8 cellular contexts compared by ENCODE assay signal in the genomic region with DNA sequence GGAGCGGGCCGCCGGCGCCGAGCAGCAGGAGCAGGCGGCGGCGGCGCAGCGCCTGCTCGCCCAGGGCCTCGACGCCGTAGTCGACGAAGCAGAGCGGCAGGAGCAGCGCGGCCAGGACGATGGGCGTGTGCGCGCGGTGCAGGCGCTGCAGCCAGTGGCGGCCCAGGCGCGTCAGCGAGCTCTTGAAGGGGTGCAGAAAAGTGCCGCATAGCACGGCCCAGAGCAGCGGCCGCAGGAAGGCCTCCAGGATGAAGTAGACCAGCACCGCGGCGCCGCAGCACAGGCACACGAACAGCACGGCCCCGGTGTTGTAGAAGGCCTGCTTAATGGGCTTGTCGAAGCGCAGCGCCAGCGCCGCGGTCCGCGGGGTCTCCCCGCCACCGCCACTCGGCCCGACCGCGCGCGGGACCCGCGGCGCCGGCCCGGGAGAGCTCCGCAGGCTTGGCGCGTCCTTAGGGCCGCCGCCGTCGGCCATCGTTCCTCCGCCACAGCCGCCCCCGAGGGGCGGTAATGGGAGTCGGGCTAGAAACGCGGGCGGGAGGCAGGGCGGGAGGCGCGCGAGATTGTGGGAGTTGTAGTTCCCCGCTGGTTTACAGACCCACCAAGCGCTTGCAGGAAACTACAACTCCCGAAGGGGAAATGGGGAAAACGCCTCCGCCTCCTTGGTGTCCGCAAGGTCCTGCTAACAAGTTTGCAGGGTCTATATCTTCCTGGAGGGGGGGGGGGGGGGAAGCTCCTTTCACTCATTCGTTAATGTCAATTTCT. TPM values are rescaled to one million over a fixed set of nuclear protein-coding genes. Genes with fewer than 3 reads are reported as not detected.
A peak's percentile ranks its signal among the peaks of the same experiment; 100 is the strongest.
DNase-seq lines count a peak whose midpoint lies in the region; ATAC-seq, FAIRE-seq and TF ChIP-seq lines count a peak whose summit lies in the region.

TSS of gene TMEM245 (minus strand) at position 509 of the 765 bp plus-strand sequence. CDS start at position 475, 34 bp downstream.

- peak; percentile 53 for FAIRE-seq in TTC549 (lab: Jason Lieb, UNC)

- WGBS in body of pancreas, 2 donors: 0% methylated on average over 6 to 65 of the region's 88 CpGs

- TF ChIP-seq CTCF in 22Rv1 (IDR thresholded peaks at IDR 0.05) (peak; percentile 13; the same call in 1 of the 2 replicates), body of pancreas (IDR thresholded peaks at IDR 0.05) (no peak), gastrocnemius medialis (IDR thresholded peaks at IDR 0.05 in 4 of 5, conservative IDR thresholded peaks at IDR 0.05 in 1 of 5) (peak in 1 of 5 experiments; percentile 5)

- in situ Hi-C loops in gastrocnemius medialis (cut with MboI; ENCODE audit: low sequenced_read_pairs in 4 of 4): loop anchor here in 2 of 4 donors (10.0 to 25.0 kb wide), 2 partner anchors 105 to 1832 kb away; partner anchors contain the start of genes CTNNAL1 (in 1 of the 2) and RAD23B (in 1 of the 2)

- TF ChIP-seq POLR2A in body of pancreas (IDR thresholded peaks at IDR 0.05) (peak; percentile 62 to 89 (median 81)), gastrocnemius medialis (IDR thresholded peaks at IDR 0.05) (peak; percentile 96 to 98)

- H3K9me3 ChIP-seq in body of pancreas (no peaks in the 10 kb centered on the region), gastrocnemius medialis (no peaks in the 10 kb centered on the region)

- DNase-seq in NCI-H2107 treated with DMSO at 0.1 percent for 48 hours (lab: John Stamatoyannopoulos, UW; ENCODE audit: unreplicated experiment) (peak; percentile 93), body of pancreas (peak; percentile 96 to 98 (median 96)), iPS DF 4.7 (ENCODE audit: extremely low read depth, low spot score) (peak; percentile 93), gastrocnemius medialis (peak; percentile 98)

- H3K36me3 ChIP-seq in body of pancreas (replicated peaks in 1 of 2; ENCODE audit: insufficient read depth in 1 of 2, low read depth in 2 of 2) (no peaks in the 10 kb centered on the region), gastrocnemius medialis (no peaks in the 10 kb centered on the region)

- intact Hi-C loops in body of pancreas (cut with DNase I): no loop called here
- intact Hi-C loops in gastrocnemius medialis (cut with DNase I; ENCODE audit: low total_unique reads): loop anchor here (2.0 to 10.0 kb wide), 5 partner anchors 21 to 1385 kb away; partner anchors contain the start of genes ABITRAM, CTNNAL1 and ELP1

- H3K4me1 ChIP-seq in body of pancreas (peaks cover 43% of the 10 kb centered on the region), gastrocnemius medialis (peaks cover 38 to 46% of the 10 kb centered on the region in 2 donors)

- peak within 1 kb of the TSS; percentile 64 to 75 for H3K4me3 ChIP-seq in body of pancreas
- H3K4me3 ChIP-seq in gastrocnemius medialis: peak within 1 kb of the TSS; percentile 73 to 97 (median 86)

- ATAC-seq in GM18520 (IDR thresholded peaks at IDR 0.05; ENCODE audit: unreplicated experiment): peak; percentile 91
- ATAC-seq in HG03064 (IDR thresholded peaks at IDR 0.05; ENCODE audit: low read depth, unreplicated experiment): peak; percentile 87
- ATAC-seq in body of pancreas: peak; percentile 94
- ATAC-seq in gastrocnemius medialis: peak; percentile 92 to 94

- H3K27me3 ChIP-seq in body of pancreas (no peaks in the 10 kb centered on the region), gastrocnemius medialis (no peaks in the 10 kb centered on the region)

- H3K27ac ChIP-seq in 22Rv1 (peak within 1 kb of the TSS; percentile 83), body of pancreas (peak within 1 kb of the TSS; percentile 86 to 95 (median 88)), gastrocnemius medialis (peak within 1 kb of the TSS; percentile 76 to 98 (median 88))

RNA-seq across cellular contexts. Expression of gene TMEM245, which starts in this region (rescaled TPM):
- total RNA-seq in body of pancreas: 10 to 100 TPM; 38.9 to 47.0 TPM
- 100 to 1,000 TPM in 1 of 4 donors, 10 to 100 TPM in 3; 45.7 to 121 (median 71.4) TPM for total RNA-seq in gastrocnemius medialis

Comparison
In these comparisons a context has a peak if more than half of its experiments do, and no peak if none do; other contexts are left out.
1. Peak in every context shown above with its lines: DNase-seq, ATAC-seq, H3K4me3 ChIP-seq and H3K27ac ChIP-seq.